In genomic region chr11:4017129-4017528, GRCh38 we compare ENCODE assay signal across 23 cellular contexts.
A peak's percentile ranks its signal among the peaks of the same experiment; 100 is the strongest.
DNase-seq lines count a peak whose midpoint lies in the region; ATAC-seq and TF ChIP-seq lines count a peak whose summit lies in the region.
"Had no signal": no experiment of that assay in that cellular context is flagged by ENCODE, and none has a peak within 500 bp of the region (broad histone marks: within the 10 kb centered on the region; RNA-seq: fewer than 3 reads in every experiment).

No MANE protein-coding gene starts in this region.

- intact Hi-C loops in Caco-2 (cut with micrococcal nuclease; ENCODE audit: unreplicated experiment) = no loop called here

- peaks cover 4% of the 10 kb centered on the region for H3K9me3 Mint-ChIP-seq in activated CD4-positive, alpha-beta T cell treated with anti-CD3 and anti-CD28 coated beads, Interleukin-2, amount 10 ng/mL, durations not matched to agents 7 days and 5 days
- H3K9me3 Mint-ChIP-seq in Caco-2 (ENCODE audit: unreplicated experiment) (peaks cover 43% of the 10 kb centered on the region), memory B cell (peaks cover 2% of the 10 kb centered on the region)
- H3K9me3 Mint-ChIP-seq in activated T-helper 17 cell treated with anti-CD3 and anti-CD28 coated beads, Interleukin-2, amount 50 U/mL, for 72 hours = no peaks in the 10 kb centered on the region

- DNase-seq in activated CD4-positive, alpha-beta T cell treated with anti-CD3 and anti-CD28 coated beads, Interleukin-2, amount 10 ng/mL, durations not matched to agents 7 days and 5 days = no peak
- no peak for DNase-seq in activated CD4-positive, alpha-beta T cell treated with anti-CD3 and anti-CD28 coated beads, Interleukin-2, amount 50 U/mL, for 48 hours
- DNase-seq in Caco-2 = no peak
- no peak for DNase-seq in memory B cell (ENCODE audit: low spot score in 2 of 2)
- no peak for DNase-seq in cerebellar cortex (ENCODE audit: low spot score)
- no peak for DNase-seq in ureter (ENCODE audit: low spot score)
- DNase-seq: GM23248; H7; IMR-90; MM.1S; NCI-H1417; NCI-H1694; NCI-H2029 treated with DMSO at 0.1 percent for 48 hours; NCI-H446 treated with DMSO at 0.1 percent for 48 hours; NCI-H526; NCI-H82; NK-92 treated with Interleukin-12 subunit alpha and Interleukin-12 subunit beta, amount 100 ng/mL, for 24 hours; SJCRH30 had no signal

- no peak overlapping the region for H3K4me3 ChIP-seq in Caco-2 (ENCODE audit: low read depth, low read length)
- H3K4me3 ChIP-seq: GM23248, PC-9, SJCRH30 had no signal

- H3K36me3 Mint-ChIP-seq in activated CD4-positive, alpha-beta T cell treated with anti-CD3 and anti-CD28 coated beads, Interleukin-2, amount 10 ng/mL, durations not matched to agents 7 days and 5 days (ENCODE audit: low read depth) = peaks cover 50% of the 10 kb centered on the region
- peaks cover 8% of the 10 kb centered on the region for H3K36me3 Mint-ChIP-seq in Caco-2 (ENCODE audit: insufficient read depth, unreplicated experiment)
- H3K36me3 Mint-ChIP-seq in activated T-helper 17 cell treated with anti-CD3 and anti-CD28 coated beads, Interleukin-2, amount 50 U/mL, for 72 hours (ENCODE audit: low read depth) = no peaks in the 10 kb centered on the region
- peaks cover 12% of the 10 kb centered on the region for H3K36me3 Mint-ChIP-seq in memory B cell

- no peaks in the 10 kb centered on the region for H3K36me3 ChIP-seq in Caco-2 (ENCODE audit: control insufficient read depth, insufficient read depth, low read length)
- H3K36me3 ChIP-seq: SJCRH30 had no signal

- CTCF ChIA-PET in activated CD4-positive, alpha-beta T cell treated with anti-CD3 and anti-CD28 coated beads, Interleukin-2, amount 10 ng/mL, durations not matched to agents 7 days and 5 days (lab: Charles Lee) = interaction anchor here (1.7 to 1.8 kb wide), 2 partner anchors 55 to 162 kb away, joined by 4 to 5 read pairs; partner anchors contain the start of gene STIM1
- CTCF ChIA-PET in Caco-2 (lab: Charles Lee) = interaction anchor here (0.5 kb wide), 1 partner anchor 156 kb away, joined by 3 read pairs; no protein-coding TSS in a partner anchor

- TF ChIP-seq CTCF in Caco-2 (IDR thresholded peaks at IDR 0.05; ENCODE audit: insufficient read depth in 1 of 2, low read depth in 1 of 2, low read length in 1 of 2, severe bottlenecking in 1 of 2, unreplicated experiment in 1 of 2) = no peak

- H3K9me3 ChIP-seq in Caco-2 = peaks cover 18% of the 10 kb centered on the region
- H3K9me3 ChIP-seq: SJCRH30 had no signal

- H3K4me3 Mint-ChIP-seq in activated CD4-positive, alpha-beta T cell treated with anti-CD3 and anti-CD28 coated beads, Interleukin-2, amount 10 ng/mL, durations not matched to agents 7 days and 5 days = no peak overlapping the region
- H3K4me3 Mint-ChIP-seq in Caco-2 (ENCODE audit: unreplicated experiment) (no peak overlapping the region), memory B cell (no peak overlapping the region)
- H3K4me3 Mint-ChIP-seq in activated T-helper 17 cell treated with anti-CD3 and anti-CD28 coated beads, Interleukin-2, amount 50 U/mL, for 72 hours = no peak overlapping the region
- H3K4me3 Mint-ChIP-seq: B cell had no signal

- H3K27me3 Mint-ChIP-seq in activated CD4-positive, alpha-beta T cell treated with anti-CD3 and anti-CD28 coated beads, Interleukin-2, amount 10 ng/mL, durations not matched to agents 7 days and 5 days = no peaks in the 10 kb centered on the region
- no peaks in the 10 kb centered on the region for H3K27me3 Mint-ChIP-seq in Caco-2 (ENCODE audit: insufficient read depth, unreplicated experiment)
- no peaks in the 10 kb centered on the region for H3K27me3 Mint-ChIP-seq in activated T-helper 17 cell treated with anti-CD3 and anti-CD28 coated beads, Interleukin-2, amount 50 U/mL, for 72 hours
- no peaks in the 10 kb centered on the region for H3K27me3 Mint-ChIP-seq in memory B cell
- H3K27me3 Mint-ChIP-seq: B cell had no signal

- ATAC-seq in activated T-helper 17 cell treated with anti-CD3 and anti-CD28 coated beads, Interleukin-2, amount 50 U/mL, for 72 hours (replicated peaks) = no peak
- ATAC-seq in memory B cell (ENCODE audit: low read depth) = no peak
- ATAC-seq in HG03439 (IDR thresholded peaks at IDR 0.05; ENCODE audit: unreplicated experiment) = no peak
- ATAC-seq: Right ventricle myocardium inferior had no signal

- H3K4me1 Mint-ChIP-seq in activated CD4-positive, alpha-beta T cell treated with anti-CD3 and anti-CD28 coated beads, Interleukin-2, amount 10 ng/mL, durations not matched to agents 7 days and 5 days = peaks cover 42% of the 10 kb centered on the region
- H3K4me1 Mint-ChIP-seq in Caco-2 (ENCODE audit: low read depth, unreplicated experiment) (peaks cover 46% of the 10 kb centered on the region), memory B cell (peaks cover 40% of the 10 kb centered on the region)
- peaks cover 29% of the 10 kb centered on the region for H3K4me1 Mint-ChIP-seq in activated T-helper 17 cell treated with anti-CD3 and anti-CD28 coated beads, Interleukin-2, amount 50 U/mL, for 72 hours

- no TSS peak for BruUV-seq in Caco-2 (replicated peaks; lab: Mats Ljungman, UMichigan)

- POLR2A ChIA-PET in activated CD4-positive, alpha-beta T cell treated with anti-CD3 and anti-CD28 coated beads, Interleukin-2, amount 10 ng/mL, durations not matched to agents 7 days and 5 days (lab: Charles Lee) = no interaction called here
- POLR2A ChIA-PET in Caco-2 (lab: Charles Lee) = no interaction called here

- no peaks in the 10 kb centered on the region for H3K27me3 ChIP-seq in Caco-2 (replicated peaks; ENCODE audit: control insufficient read depth, insufficient read depth, low read length)
- H3K27me3 ChIP-seq: SJCRH30 had no signal

- H3K27ac Mint-ChIP-seq in activated CD4-positive, alpha-beta T cell treated with anti-CD3 and anti-CD28 coated beads, Interleukin-2, amount 10 ng/mL, durations not matched to agents 7 days and 5 days = peak overlapping the region; percentile 50
- peak overlapping the region; percentile 80 for H3K27ac Mint-ChIP-seq in Caco-2 (ENCODE audit: unreplicated experiment)
- H3K27ac Mint-ChIP-seq in activated T-helper 17 cell treated with anti-CD3 and anti-CD28 coated beads, Interleukin-2, amount 50 U/mL, for 72 hours = peak overlapping the region; percentile 26
- H3K27ac Mint-ChIP-seq in memory B cell = peak overlapping the region; percentile 28
- H3K27ac Mint-ChIP-seq: B cell had no signal

- peaks cover 46% of the 10 kb centered on the region for H3K4me1 ChIP-seq in Caco-2
- H3K4me1 ChIP-seq: SJCRH30 had no signal

Comparison
In these comparisons a context has a peak if more than half of its experiments do, and no peak if none do; other contexts are left out.
1. H3K27ac Mint-ChIP-seq: peak in every context shown above with its lines; median percentile 80 in Caco-2; 50 in activated CD4-positive, alpha-beta T cell treated with anti-CD3 and anti-CD28 coated beads, Interleukin-2, amount 10 ng/mL, durations not matched to agents 7 days and 5 days; 28 in memory B cell; 26 in activated T-helper 17 cell treated with anti-CD3 and anti-CD28 coated beads, Interleukin-2, amount 50 U/mL, for 72 hours.